9 cellular contexts compared by ENCODE assay signal in genomic region chr3:10193692-10194327, GRCh38. TPM values are rescaled to one million over a fixed set of nuclear protein-coding genes. Genes with fewer than 3 reads are reported as not detected.
A peak's percentile ranks its signal among the peaks of the same experiment; 100 is the strongest.
DNase-seq lines count a peak whose midpoint lies in the region; ATAC-seq and TF ChIP-seq lines count a peak whose summit lies in the region.
"Had no signal": no experiment of that assay in that cellular context is flagged by ENCODE, and none has a peak within 500 bp of the region (broad histone marks: within the 10 kb centered on the region; RNA-seq: fewer than 3 reads in every experiment).

No MANE protein-coding gene starts in this region.

- POLR2A ChIA-PET in RWPE1 (lab: Yijun Ruan, JAX; ENCODE audit: low non-redundant PET): no interaction called here

- peaks cover 98 to 100% (median 100%) of the 10 kb centered on the region in 10 experiments for H3K4me1 ChIP-seq in BLaER1 treated with 17β-estradiol and CSF1 and Interleukin-3, amounts not matched to agents 10 nM and 100 nM
- peaks cover 88 to 94% of the 10 kb centered on the region in 2 experiments for H3K4me1 ChIP-seq in neutrophil (ENCODE audit: control insufficient read depth in 1 of 2, insufficient read depth in 1 of 2, low read depth in 1 of 2, low read length in 1 of 2)

- no peak for ATAC-seq in effector memory CD8-positive, alpha-beta T cell (replicated peaks)
- ATAC-seq in HG03039 (IDR thresholded peaks at IDR 0.05; ENCODE audit: unreplicated experiment): no peak

- no peaks in the 10 kb centered on the region for H3K27me3 Mint-ChIP-seq in effector memory CD8-positive, alpha-beta T cell

- H3K27me3 ChIP-seq in BLaER1 treated with 17β-estradiol and CSF1 and Interleukin-3, amounts not matched to agents 10 nM and 100 nM: no peaks in the 10 kb centered on the region
- no peaks in the 10 kb centered on the region for H3K27me3 ChIP-seq in neutrophil

- H3K9me3 ChIP-seq in BLaER1 treated with 17β-estradiol and CSF1 and Interleukin-3, amounts not matched to agents 10 nM and 100 nM (replicated peaks in 1 of 11): no peaks in the 10 kb centered on the region
- no peaks in the 10 kb centered on the region for H3K9me3 ChIP-seq in neutrophil

- H3K9ac ChIP-seq in BLaER1 treated with 17β-estradiol and CSF1 and Interleukin-3, amounts not matched to agents 10 nM and 100 nM: peak overlapping the region; percentile 78 to 90 (median 86)

- peak overlapping the region; percentile 71 to 97 (median 94) for H3K4me2 ChIP-seq in BLaER1 treated with 17β-estradiol and CSF1 and Interleukin-3, amounts not matched to agents 10 nM and 100 nM

- peaks cover 58 to 74% of the 10 kb centered on the region in 2 donors for H3K4me1 Mint-ChIP-seq in effector memory CD8-positive, alpha-beta T cell (ENCODE audit: low read depth in 2 of 2)

- H3K27ac Mint-ChIP-seq in effector memory CD8-positive, alpha-beta T cell: peak overlapping the region; percentile 98

- peak overlapping the region; percentile 94 to 99 (median 98) for H3K27ac ChIP-seq in BLaER1 treated with 17β-estradiol and CSF1 and Interleukin-3, amounts not matched to agents 10 nM and 100 nM
- H3K27ac ChIP-seq in RWPE1: peak overlapping the region; percentile 92
- H3K27ac ChIP-seq in neutrophil: peak overlapping the region; percentile 92

- DNase-seq in RWPE1 (ENCODE audit: low spot score): no peak
- no peak for DNase-seq in effector memory CD8-positive, alpha-beta T cell
- DNase-seq in ureter (ENCODE audit: low spot score): no peak
- DNase-seq in SKM-1 (lab: John Stamatoyannopoulos, UW; ENCODE audit: unreplicated experiment): no peak
- DNase-seq in dermis blood vessel endothelial cell: no peak
- DNase-seq: KG1 had no signal

- TF ChIP-seq CTCF in RWPE1 (conservative IDR thresholded peaks at IDR 0.05; ENCODE audit: low read depth) (no peak), neutrophil (IDR thresholded peaks at IDR 0.05) (no peak)

- H3K4me3 Mint-ChIP-seq in effector memory CD8-positive, alpha-beta T cell: peak overlapping the region; percentile 72 to 77

- H4K20me1 ChIP-seq in BLaER1 treated with 17β-estradiol and CSF1 and Interleukin-3, amounts not matched to agents 10 nM and 100 nM: no peaks in the 10 kb centered on the region

- H3K36me3 Mint-ChIP-seq in effector memory CD8-positive, alpha-beta T cell (ENCODE audit: insufficient read depth): peaks cover 17% of the 10 kb centered on the region

- no peaks in the 10 kb centered on the region for H3K9me3 Mint-ChIP-seq in effector memory CD8-positive, alpha-beta T cell

- CTCF ChIA-PET in RWPE1 (lab: Yijun Ruan, JAX): interaction anchor here (0.6 to 0.7 kb wide), 2 partner anchors 29 to 44 kb away, joined by 3 to 10 read pairs; partner anchors contain the start of gene IRAK2

- H3K36me3 ChIP-seq in BLaER1 treated with 17β-estradiol and CSF1 and Interleukin-3, amounts not matched to agents 10 nM and 100 nM: peaks cover 0 to 10% (median 0%) of the 10 kb centered on the region in 11 experiments; a peak in 2 of 22 replicates
- no peaks in the 10 kb centered on the region for H3K36me3 ChIP-seq in neutrophil

- peak overlapping the region in 9 of 10 experiments; percentile 1 to 46 (median 22); a peak in 15 of 20 replicates for H3K4me3 ChIP-seq in BLaER1 treated with 17β-estradiol and CSF1 and Interleukin-3, amounts not matched to agents 10 nM and 100 nM
- H3K4me3 ChIP-seq in neutrophil (ENCODE audit: low read depth in 1 of 2, low read length in 1 of 2): no peak overlapping the region

RNA-seq across cellular contexts. Expression of gene IRAK2, which starts 29.1 kb away (rescaled TPM):
- total RNA-seq in ureter (20.3 TPM), dermis blood vessel endothelial cell (42.5 and 55.6 TPM in 2 replicates)

RNA-seq across cellular contexts. Expression of gene VHL, which starts 52.2 kb away (rescaled TPM):
- total RNA-seq in ureter: 55.3 TPM
- total RNA-seq in dermis blood vessel endothelial cell: 51.8 and 51.9 TPM in 2 replicates

RNA-seq across cellular contexts. Expression of gene TATDN2, which starts 54.4 kb away (rescaled TPM):
- total RNA-seq in ureter (37.8 TPM), dermis blood vessel endothelial cell (11.4 and 13.8 TPM in 2 replicates)

Comparison
In these comparisons a context has a peak if more than half of its experiments do, and no peak if none do; other contexts are left out.
1. H3K4me3 ChIP-seq: peak in BLaER1 treated with 17β-estradiol and CSF1 and Interleukin-3, amounts not matched to agents 10 nM and 100 nM (9 of 10); none in neutrophil (0 of 2).
2. Peak in every context shown above with its lines, with median percentiles within 50 percentile points of each other: H3K27ac ChIP-seq.